ENCODE assay signal across 16 cellular contexts in genomic region chr2:59887348-59887747, GRCh38.
DNase-seq lines count a peak whose midpoint lies in the region; ATAC-seq and TF ChIP-seq lines count a peak whose summit lies in the region.
"Had no signal": no experiment of that assay in that cellular context is flagged by ENCODE, and none has a peak within 500 bp of the region (broad histone marks: within the 10 kb centered on the region; RNA-seq: fewer than 3 reads in every experiment).

No MANE protein-coding gene starts in this region.

- H3K36me3 Mint-ChIP-seq in WTC11 (peaks cover 4% of the 10 kb centered on the region; the same call in 1 of the 2 replicates), Calu3 (ENCODE audit: insufficient read depth, unreplicated experiment) (no peaks in the 10 kb centered on the region)

- H3K4me1 Mint-ChIP-seq in WTC11 = peaks cover 50% of the 10 kb centered on the region
- no peaks in the 10 kb centered on the region for H3K4me1 Mint-ChIP-seq in Calu3 (ENCODE audit: low read depth, unreplicated experiment)

- H3K79me2 ChIP-seq in mesendoderm (ENCODE audit: control insufficient read depth, insufficient read depth, low read length) = no peaks in the 10 kb centered on the region

- peak overlapping the region; percentile 97 for H3K27ac Mint-ChIP-seq in WTC11
- H3K27ac Mint-ChIP-seq in Calu3 (ENCODE audit: unreplicated experiment) = no peak overlapping the region

- peak overlapping the region; percentile 36 for H3K4ac ChIP-seq in mesendoderm (ENCODE audit: low read depth, low read length)

- TF ChIP-seq CTCF in WTC11 (IDR thresholded peaks at IDR 0.05) (no peak), Calu3 (IDR thresholded peaks at IDR 0.05; ENCODE audit: unreplicated experiment) (no peak)

- CTCF ChIA-PET in WTC11 (lab: Charles Lee) (interaction anchor here (1.2 to 2.2 kb wide), 3 partner anchors 10 to 45 kb away, joined by 4 to 7 read pairs (median 5); no protein-coding TSS in a partner anchor), Calu3 (lab: Charles Lee) (interaction anchor here (0.7 kb wide), 1 partner anchor 374 kb away, joined by 4 read pairs; no protein-coding TSS in a partner anchor)

- H3K27me3 Mint-ChIP-seq in WTC11 (ENCODE audit: low read depth) (peaks cover 3% of the 10 kb centered on the region; the same call in 1 of the 2 replicates), Calu3 (ENCODE audit: unreplicated experiment) (no peaks in the 10 kb centered on the region)

- peaks cover 0 to 29% (median 12%) of the 10 kb centered on the region in 10 experiments; a peak in 13 of 20 replicates for H3K4me1 ChIP-seq in BLaER1 treated with 17β-estradiol and CSF1 and Interleukin-3, amounts not matched to agents 10 nM and 100 nM
- peaks cover 9% of the 10 kb centered on the region for H3K4me1 ChIP-seq in mesendoderm (ENCODE audit: control insufficient read depth, low read depth, low read length)
- H3K4me1 ChIP-seq: Caco-2, SJSA1, tibial artery had no signal

- no peaks in the 10 kb centered on the region for H3K9me3 ChIP-seq in BLaER1 treated with 17β-estradiol and CSF1 and Interleukin-3, amounts not matched to agents 10 nM and 100 nM (replicated peaks in 1 of 11)
- H3K9me3 ChIP-seq: Caco-2, SJSA1, tibial artery had no signal

- H3K4me3 Mint-ChIP-seq in WTC11 = no peak overlapping the region
- no peak overlapping the region for H3K4me3 Mint-ChIP-seq in Calu3 (ENCODE audit: low read depth, unreplicated experiment)

- no peaks in the 10 kb centered on the region for H4K20me1 ChIP-seq in BLaER1 treated with 17β-estradiol and CSF1 and Interleukin-3, amounts not matched to agents 10 nM and 100 nM

- ATAC-seq in WTC11 (no peak), GM19328 (IDR thresholded peaks at IDR 0.05; ENCODE audit: unreplicated experiment) (no peak), HG03159 (IDR thresholded peaks at IDR 0.05; ENCODE audit: unreplicated experiment) (no peak)
- ATAC-seq: left lobe of liver had no signal

- no peak overlapping the region for H2BK5ac ChIP-seq in mesendoderm (ENCODE audit: low read length)

- H2BK15ac ChIP-seq in mesendoderm (replicated peaks; ENCODE audit: low read depth) = no peak overlapping the region

- no peaks in the 10 kb centered on the region for H3K36me3 ChIP-seq in BLaER1 treated with 17β-estradiol and CSF1 and Interleukin-3, amounts not matched to agents 10 nM and 100 nM
- no peaks in the 10 kb centered on the region for H3K36me3 ChIP-seq in mesendoderm (ENCODE audit: control insufficient read depth, insufficient read depth, low read length)
- H3K36me3 ChIP-seq: SJSA1, tibial artery had no signal

- no peaks in the 10 kb centered on the region for H3K79me1 ChIP-seq in mesendoderm (ENCODE audit: low read length)

- no peaks in the 10 kb centered on the region for H3K27me3 ChIP-seq in BLaER1 treated with 17β-estradiol and CSF1 and Interleukin-3, amounts not matched to agents 10 nM and 100 nM
- no peaks in the 10 kb centered on the region for H3K27me3 ChIP-seq in mesendoderm (ENCODE audit: insufficient read depth, low read length, poor library complexity)
- H3K27me3 ChIP-seq: SJSA1, tibial artery had no signal

- POLR2A ChIA-PET in WTC11 (lab: Charles Lee) = no interaction called here

- no TSS peak for BruUV-seq in Calu3 (replicated peaks; lab: Mats Ljungman, UMichigan)

- no peak overlapping the region for H3K9ac ChIP-seq in BLaER1 treated with 17β-estradiol and CSF1 and Interleukin-3, amounts not matched to agents 10 nM and 100 nM
- H3K9ac ChIP-seq in mesendoderm (ENCODE audit: low read length) = no peak overlapping the region

- H3K9me3 Mint-ChIP-seq in WTC11 = peaks cover 20% of the 10 kb centered on the region
- H3K9me3 Mint-ChIP-seq in Calu3 (ENCODE audit: low read depth, unreplicated experiment) = peaks cover 4% of the 10 kb centered on the region

- no peak overlapping the region for H4K8ac ChIP-seq in mesendoderm (ENCODE audit: low read depth, low read length)

- no peak overlapping the region for H3K23ac ChIP-seq in mesendoderm (ENCODE audit: low read length)

- H2BK120ac ChIP-seq in mesendoderm (ENCODE audit: low read depth, low read length) = peak overlapping the region; percentile 28

- no peak overlapping the region for H4K5ac ChIP-seq in mesendoderm (ENCODE audit: low read length)

- no peak overlapping the region for H3K4me3 ChIP-seq in BLaER1 treated with 17β-estradiol and CSF1 and Interleukin-3, amounts not matched to agents 10 nM and 100 nM
- H3K4me3 ChIP-seq in GM08714 (ENCODE audit: low read length) (peak overlapping the region; percentile 23; the same call in 1 of the 2 replicates), mesendoderm (ENCODE audit: low read length) (no peak overlapping the region)
- H3K4me3 ChIP-seq: PC-9, SJSA1, tibial artery had no signal

- no CpG with 5 or more reads among the region's 3 CpGs for WGBS in mesendoderm (ENCODE audit: extremely low coverage, insufficient coverage, low lambda C conversion rate)

- H3K56ac ChIP-seq in mesendoderm (ENCODE audit: low read length) = peak overlapping the region; percentile 49

- H3K4me2 ChIP-seq in BLaER1 treated with 17β-estradiol and CSF1 and Interleukin-3, amounts not matched to agents 10 nM and 100 nM = peak overlapping the region in 8 of 11 experiments; percentile 22 to 72 (median 46); a peak in 16 of 22 replicates
- no peak overlapping the region for H3K4me2 ChIP-seq in mesendoderm (ENCODE audit: low read length)
- H3K4me2 ChIP-seq: PC-9 had no signal

- no peak for DNase-seq in WTC11 (ENCODE audit: low spot score)
- DNase-seq in mesendoderm = no peak
- DNase-seq in Calu3 = no peak
- no peak for DNase-seq in SHP77 (lab: John Stamatoyannopoulos, UW)
- DNase-seq: effector memory CD4-positive, alpha-beta T cell; GOT3; NCI-H524 treated with DMSO at 0.1 percent for 48 hours; PC-9; tibial artery had no signal

- intact Hi-C loops in Calu3 (cut with micrococcal nuclease; ENCODE audit: unreplicated experiment) = no loop called here

- H2AK5ac ChIP-seq in mesendoderm (ENCODE audit: low read length) = no peak overlapping the region

- H3K27ac ChIP-seq in BLaER1 treated with 17β-estradiol and CSF1 and Interleukin-3, amounts not matched to agents 10 nM and 100 nM = no peak overlapping the region
- H3K27ac ChIP-seq in mesendoderm (ENCODE audit: low read depth, low read length) = no peak overlapping the region
- H3K27ac ChIP-seq: PC-9, SJSA1, tibial artery had no signal

- H3K18ac ChIP-seq in mesendoderm (ENCODE audit: low read length) = peak overlapping the region; percentile 60

TF ChIP-seq in WTC11, 78 proteins besides CTCF, POLR2A, EP300 and RAD21:
- no peak for TF ChIP-seq ERG (CRISPR knock-in tag; IDR thresholded peaks at IDR 0.05)
- TF ChIP-seq IRF2 (CRISPR knock-in tag; IDR thresholded peaks at IDR 0.05; ENCODE audit: borderline replicate concordance, low read depth) = no peak
- no peak for TF ChIP-seq CREM (CRISPR knock-in tag; IDR thresholded peaks at IDR 0.05)
- TF ChIP-seq ZNF416 (CRISPR knock-in tag; IDR thresholded peaks at IDR 0.05) = no peak
- no peak for TF ChIP-seq HMGA2 (CRISPR knock-in tag; IDR thresholded peaks at IDR 0.05)
- TF ChIP-seq IRF1 (CRISPR knock-in tag; IDR thresholded peaks at IDR 0.05) = no peak
- no peak for TF ChIP-seq ZNF138 (CRISPR knock-in tag; conservative IDR thresholded peaks at IDR 0.05)
- TF ChIP-seq KAT7 (CRISPR knock-in tag; IDR thresholded peaks at IDR 0.05; ENCODE audit: borderline replicate concordance) = no peak
